In genomic region chr16:80526418-80527061, GRCh38 we compare ENCODE assay signal across 1 cellular context.
TF ChIP-seq lines count a peak whose summit lies in the region.

No MANE protein-coding gene starts in this region.

TF ChIP-seq in SK-N-SH treated with all-trans-retinoic acid at 6 μM for 48 hours, 23 proteins besides CTCF, POLR2A, EP300 and RAD21 (continued from another document):
- TF ChIP-seq TSHZ2 (CRISPR knock-in tag; IDR thresholded peaks at IDR 0.05): no peak
- no peak for TF ChIP-seq CSDC2 (CRISPR knock-in tag; IDR thresholded peaks at IDR 0.05)
- no peak for TF ChIP-seq ZNF8 (CRISPR knock-in tag; IDR thresholded peaks at IDR 0.05)
- TF ChIP-seq ESRRG (CRISPR knock-in tag; IDR thresholded peaks at IDR 0.05): no peak
- TF ChIP-seq ZC3H10 (CRISPR knock-in tag; IDR thresholded peaks at IDR 0.05): no peak
- TF ChIP-seq ZNF565 (CRISPR knock-in tag; conservative IDR thresholded peaks at IDR 0.05; ENCODE audit: low read depth): no peak
- no peak for TF ChIP-seq ZNF70 (CRISPR knock-in tag; IDR thresholded peaks at IDR 0.05)
- TF ChIP-seq ISL1 (CRISPR knock-in tag; IDR thresholded peaks at IDR 0.05): no peak
- TF ChIP-seq OSR1 (CRISPR knock-in tag; IDR thresholded peaks at IDR 0.05): no peak
- no peak for TF ChIP-seq ZFP3 (CRISPR knock-in tag; IDR thresholded peaks at IDR 0.05)
- no peak for TF ChIP-seq ARNTL (CRISPR knock-in tag; IDR thresholded peaks at IDR 0.05; ENCODE audit: borderline replicate concordance, low read depth)
TF ChIP-seq in SK-N-SH treated with all-trans-retinoic acid at 6 μM for 48 hours: peak in this region for 0.
